9 cellular contexts compared by ENCODE assay signal in genomic region chr6:127879685-127880084, GRCh38. TPM values are rescaled to one million over a fixed set of nuclear protein-coding genes. Genes with fewer than 3 reads are reported as not detected.
DNase-seq lines count a peak whose midpoint lies in the region; ATAC-seq and TF ChIP-seq lines count a peak whose summit lies in the region.
"Had no signal": no experiment of that assay in that cellular context is flagged by ENCODE, and none has a peak within 500 bp of the region (broad histone marks: within the 10 kb centered on the region; RNA-seq: fewer than 3 reads in every experiment).

No MANE protein-coding gene starts in this region.

- TF ChIP-seq POLR2A in prostate gland (IDR thresholded peaks at IDR 0.05) = no peak

- DNase-seq in GM03348 (ENCODE audit: low spot score) (peak; percentile 17), NCI-H524 (lab: John Stamatoyannopoulos, UW) (peak; percentile 73 to 79), choroid plexus epithelial cell (ENCODE audit: low read depth) (peak; percentile 54), posterior cingulate gyrus (peak in 6 of 10 donors; percentile 4 to 71 (median 49)), prostate gland (ENCODE audit: low spot score) (no peak), D341Med (ENCODE audit: low spot score) (no peak), posterior vena cava (ENCODE audit: low spot score) (no peak)

- WGBS in prostate gland = 22% methylated on average over 12 of the region's 12 CpGs

- peak overlapping the region; percentile 35 for H3K4me3 ChIP-seq in choroid plexus epithelial cell (ENCODE audit: low read depth, low read length)
- H3K4me3 ChIP-seq in prostate gland = no peak overlapping the region
- H3K4me3 ChIP-seq: lung had no signal

- no peak for TF ChIP-seq CTCF in choroid plexus epithelial cell (conservative IDR thresholded peaks at IDR 0.05; ENCODE audit: low read depth, low read length)
- no peak for TF ChIP-seq CTCF in prostate gland (IDR thresholded peaks at IDR 0.05)

- ATAC-seq in GM18907 (IDR thresholded peaks at IDR 0.05; ENCODE audit: unreplicated experiment) = no peak

- H3K27ac ChIP-seq in prostate gland = no peak overlapping the region

- no peaks in the 10 kb centered on the region for H3K36me3 ChIP-seq in prostate gland

- H3K9me3 ChIP-seq in prostate gland = no peaks in the 10 kb centered on the region

- H3K27me3 ChIP-seq in prostate gland (replicated peaks; ENCODE audit: insufficient read depth) = no peaks in the 10 kb centered on the region

- intact Hi-C loops in posterior cingulate gyrus (cut with DNase I) (no loop called here), prostate gland (cut with DNase I) (no loop called here), posterior vena cava (cut with DNase I) (no loop called here)

- no peaks in the 10 kb centered on the region for H3K4me1 ChIP-seq in prostate gland (replicated peaks)

RNA-seq across cellular contexts. Expression of gene THEMIS, which starts 21.2 kb away (rescaled TPM):
- total RNA-seq in prostate gland (1 to 10 TPM in 1 of 2 donors, under 1 TPM in 1; 0.40 to 1.6 TPM), posterior vena cava (under 1 TPM; 0.37 to 0.52 TPM)

Comparison
In these comparisons a context has a peak if more than half of its experiments do, and no peak if none do; other contexts are left out.
1. DNase-seq: peak in GM03348 (single experiment), NCI-H524 (2 of 2), choroid plexus epithelial cell (single experiment) and posterior cingulate gyrus (6 of 10); none in prostate gland (single experiment), D341Med (single experiment) and posterior vena cava (single experiment).